ENCODE assay signal across 10 cellular contexts in genomic region chr15:52783929-52784798, GRCh38. TPM values are rescaled to one million over a fixed set of nuclear protein-coding genes. Genes with fewer than 3 reads are reported as not detected.
DNase-seq lines count a peak whose midpoint lies in the region; ATAC-seq lines count a peak whose summit lies in the region.
"Had no signal": no experiment of that assay in that cellular context is flagged by ENCODE, and none has a peak within 500 bp of the region (broad histone marks: within the 10 kb centered on the region; RNA-seq: fewer than 3 reads in every experiment).

No MANE protein-coding gene starts in this region.

- H3K9me3 ChIP-seq in iPS-15b (ENCODE audit: control insufficient read depth, insufficient read depth, low read length) = no peaks in the 10 kb centered on the region

- no peaks in the 10 kb centered on the region for H3K36me3 ChIP-seq in iPS-15b (ENCODE audit: control insufficient read depth, insufficient read depth, low read length)

- peaks cover 2% of the 10 kb centered on the region for H3K36me3 Mint-ChIP-seq in activated CD4-positive, alpha-beta T cell treated with anti-CD3 and anti-CD28 coated beads, Interleukin-2, amount 10 ng/mL, durations not matched to agents 7 days and 5 days (ENCODE audit: low read depth)
- no peaks in the 10 kb centered on the region for H3K36me3 Mint-ChIP-seq in activated CD8-positive, alpha-beta T cell treated with anti-CD3 and anti-CD28 coated beads, Interleukin-2, amount 10 ng/mL, durations not matched to agents 7 days and 5 days (ENCODE audit: low read depth)

- peaks cover 95% of the 10 kb centered on the region for H3K27me3 ChIP-seq in iPS-15b (ENCODE audit: control insufficient read depth, insufficient read depth, low read length)

- POLR2A ChIA-PET in activated CD4-positive, alpha-beta T cell treated with anti-CD3 and anti-CD28 coated beads, Interleukin-2, amount 10 ng/mL, durations not matched to agents 7 days and 5 days (lab: Charles Lee) = no interaction called here
- POLR2A ChIA-PET in activated CD8-positive, alpha-beta T cell treated with anti-CD3 and anti-CD28 coated beads, Interleukin-2, amount 10 ng/mL, durations not matched to agents 7 days and 5 days (lab: Charles Lee) = no interaction called here

- H3K9me3 Mint-ChIP-seq in activated CD4-positive, alpha-beta T cell treated with anti-CD3 and anti-CD28 coated beads, Interleukin-2, amount 10 ng/mL, durations not matched to agents 7 days and 5 days = no peaks in the 10 kb centered on the region
- no peaks in the 10 kb centered on the region for H3K9me3 Mint-ChIP-seq in activated CD8-positive, alpha-beta T cell treated with anti-CD3 and anti-CD28 coated beads, Interleukin-2, amount 10 ng/mL, durations not matched to agents 7 days and 5 days (ENCODE audit: insufficient read depth)
- no peaks in the 10 kb centered on the region for H3K9me3 Mint-ChIP-seq in stimulated activated naive CD8-positive, alpha-beta T cell treated with anti-CD3 and anti-CD28 coated beads, Interleukin-15, amount 100 ng/mL, for 72 hours

- no peak overlapping the region for H3K9ac ChIP-seq in iPS-15b (ENCODE audit: low read depth, low read length)

- no peak overlapping the region for H3K4me3 Mint-ChIP-seq in activated CD4-positive, alpha-beta T cell treated with anti-CD3 and anti-CD28 coated beads, Interleukin-2, amount 10 ng/mL, durations not matched to agents 7 days and 5 days
- no peak overlapping the region for H3K4me3 Mint-ChIP-seq in activated CD8-positive, alpha-beta T cell treated with anti-CD3 and anti-CD28 coated beads, Interleukin-2, amount 10 ng/mL, durations not matched to agents 7 days and 5 days
- H3K4me3 Mint-ChIP-seq in stimulated activated naive CD8-positive, alpha-beta T cell treated with anti-CD3 and anti-CD28 coated beads, Interleukin-15, amount 100 ng/mL, for 72 hours = peak overlapping the region; percentile 21 to 35

- DNase-seq in activated CD4-positive, alpha-beta T cell treated with anti-CD3 and anti-CD28 coated beads, Interleukin-2, amount 10 ng/mL, durations not matched to agents 7 days and 5 days = no peak
- no peak for DNase-seq in activated CD4-positive, alpha-beta T cell treated with anti-CD3 and anti-CD28 coated beads for 1 hour
- peak; percentile 35 for DNase-seq in activated CD8-positive, alpha-beta T cell treated with anti-CD3 and anti-CD28 coated beads, Interleukin-2, amount 10 ng/mL, durations not matched to agents 7 days and 5 days
- no peak for DNase-seq in stimulated activated naive CD8-positive, alpha-beta T cell treated with anti-CD3 and anti-CD28 coated beads, Interleukin-15, amount 100 ng/mL, for 72 hours
- no peak for DNase-seq in T-helper 9 cell
- DNase-seq: Calu3, NCI-H1105 treated with DMSO at 0.1 percent for 48 hours had no signal

- CTCF ChIA-PET in activated CD4-positive, alpha-beta T cell treated with anti-CD3 and anti-CD28 coated beads, Interleukin-2, amount 10 ng/mL, durations not matched to agents 7 days and 5 days (lab: Charles Lee) = interaction anchor here (0.7 to 1.5 kb wide), 3 partner anchors 9 to 21 kb away, joined by 3 to 6 read pairs (median 4); no protein-coding TSS in a partner anchor
- CTCF ChIA-PET in activated CD8-positive, alpha-beta T cell treated with anti-CD3 and anti-CD28 coated beads, Interleukin-2, amount 10 ng/mL, durations not matched to agents 7 days and 5 days (lab: Charles Lee) = interaction anchor here (1.0 to 2.0 kb wide), 2 partner anchors 9 to 28 kb away, joined by 3 to 12 read pairs; no protein-coding TSS in a partner anchor

- peaks cover 20% of the 10 kb centered on the region for H3K4me1 Mint-ChIP-seq in activated CD4-positive, alpha-beta T cell treated with anti-CD3 and anti-CD28 coated beads, Interleukin-2, amount 10 ng/mL, durations not matched to agents 7 days and 5 days
- H3K4me1 Mint-ChIP-seq in activated CD8-positive, alpha-beta T cell treated with anti-CD3 and anti-CD28 coated beads, Interleukin-2, amount 10 ng/mL, durations not matched to agents 7 days and 5 days (ENCODE audit: low read depth) = peaks cover 14% of the 10 kb centered on the region
- H3K4me1 Mint-ChIP-seq in stimulated activated naive CD8-positive, alpha-beta T cell treated with anti-CD3 and anti-CD28 coated beads, Interleukin-15, amount 100 ng/mL, for 72 hours = peaks cover 59% of the 10 kb centered on the region

- no peak for ATAC-seq in activated CD8-positive, alpha-beta T cell treated with anti-CD3 and anti-CD28 coated beads, Interleukin-2, amount 10 ng/mL, durations not matched to agents 7 days and 5 days
- peak; percentile 60 for ATAC-seq in stimulated activated naive CD8-positive, alpha-beta T cell treated with anti-CD3 and anti-CD28 coated beads, Interleukin-15, amount 100 ng/mL, for 72 hours
- no peak for ATAC-seq in HG02840 (IDR thresholded peaks at IDR 0.05; ENCODE audit: low FRiP score, unreplicated experiment)
- ATAC-seq in HG03095 (IDR thresholded peaks at IDR 0.05; ENCODE audit: unreplicated experiment) = no peak

- peak overlapping the region; percentile 25 for H3K27ac Mint-ChIP-seq in activated CD4-positive, alpha-beta T cell treated with anti-CD3 and anti-CD28 coated beads, Interleukin-2, amount 10 ng/mL, durations not matched to agents 7 days and 5 days
- no peak overlapping the region for H3K27ac Mint-ChIP-seq in activated CD8-positive, alpha-beta T cell treated with anti-CD3 and anti-CD28 coated beads, Interleukin-2, amount 10 ng/mL, durations not matched to agents 7 days and 5 days
- H3K27ac Mint-ChIP-seq in stimulated activated naive CD8-positive, alpha-beta T cell treated with anti-CD3 and anti-CD28 coated beads, Interleukin-15, amount 100 ng/mL, for 72 hours = no peak overlapping the region

- H3K27me3 Mint-ChIP-seq in activated CD4-positive, alpha-beta T cell treated with anti-CD3 and anti-CD28 coated beads, Interleukin-2, amount 10 ng/mL, durations not matched to agents 7 days and 5 days = peaks cover 86% of the 10 kb centered on the region
- peaks cover 82% of the 10 kb centered on the region for H3K27me3 Mint-ChIP-seq in activated CD8-positive, alpha-beta T cell treated with anti-CD3 and anti-CD28 coated beads, Interleukin-2, amount 10 ng/mL, durations not matched to agents 7 days and 5 days (ENCODE audit: low read depth)
- peaks cover 92% of the 10 kb centered on the region for H3K27me3 Mint-ChIP-seq in stimulated activated naive CD8-positive, alpha-beta T cell treated with anti-CD3 and anti-CD28 coated beads, Interleukin-15, amount 100 ng/mL, for 72 hours

- peak overlapping the region; percentile 58 for H3K4me3 ChIP-seq in iPS-15b (ENCODE audit: low read depth, low read length)

- H3K4me1 ChIP-seq in iPS-15b (ENCODE audit: control insufficient read depth, insufficient read depth, low read length) = peaks cover 16% of the 10 kb centered on the region

RNA-seq across cellular contexts. Expression of gene ONECUT1, which starts 6.0 kb away (rescaled TPM):
- total RNA-seq in activated CD4-positive, alpha-beta T cell treated with anti-CD3 and anti-CD28 coated beads, Interleukin-2, amount 10 ng/mL, durations not matched to agents 7 days and 5 days = not detected
- not detected for total RNA-seq in activated CD8-positive, alpha-beta T cell treated with anti-CD3 and anti-CD28 coated beads, Interleukin-2, amount 10 ng/mL, durations not matched to agents 7 days and 5 days

Comparison
In these comparisons a context has a peak if more than half of its experiments do, and no peak if none do; other contexts are left out.
1. H3K4me3 Mint-ChIP-seq: peak in stimulated activated naive CD8-positive, alpha-beta T cell treated with anti-CD3 and anti-CD28 coated beads, Interleukin-15, amount 100 ng/mL, for 72 hours (2 of 2); none in activated CD4-positive, alpha-beta T cell treated with anti-CD3 and anti-CD28 coated beads, Interleukin-2, amount 10 ng/mL, durations not matched to agents 7 days and 5 days (single experiment) and activated CD8-positive, alpha-beta T cell treated with anti-CD3 and anti-CD28 coated beads, Interleukin-2, amount 10 ng/mL, durations not matched to agents 7 days and 5 days (single experiment).